ENCODE assay signal across 8 cellular contexts in genomic region chr16:67226804-67227566, GRCh38. TPM values are rescaled to one million over a fixed set of nuclear protein-coding genes. Genes with fewer than 3 reads are reported as not detected.
DNase-seq lines count a peak whose midpoint lies in the region; ATAC-seq, FAIRE-seq and TF ChIP-seq lines count a peak whose summit lies in the region.

TMEM208 (plus strand) TSS chr16:67227130; CDS start chr16:67227219, 89 bp downstream.

- dilution Hi-C loops in keratinocyte (cut with MboI; ENCODE audit: extremely low pct_ligation_motif_present, low sequenced_read_pairs), result no loop called here

- ATAC-seq in GM19035 (IDR thresholded peaks at IDR 0.05; ENCODE audit: unreplicated experiment) (peak; percentile 97), HG03354 (IDR thresholded peaks at IDR 0.05; ENCODE audit: poor library complexity, severe bottlenecking, unreplicated experiment) (peak; percentile 94)

- peaks cover 19% of the 10 kb centered on the region for H3K79me2 ChIP-seq in keratinocyte (ENCODE audit: control insufficient read depth, insufficient read depth, low read length)

- TF ChIP-seq CTCF in AG10803 (conservative IDR thresholded peaks at IDR 0.05; ENCODE audit: low read length), result peak; percentile 25
- TF ChIP-seq CTCF in keratinocyte (optimal IDR thresholded peaks at IDR 0.05 in 1 of 3, IDR thresholded peaks at IDR 0.05 in 1 of 3, conservative IDR thresholded peaks at IDR 0.05 in 1 of 3; ENCODE audit: extremely low read depth in 1 of 3, insufficient read depth in 2 of 3, low read length in 3 of 3), result peak in 1 of 3 experiments; percentile 29

- H3K9me1 ChIP-seq in keratinocyte (ENCODE audit: control insufficient read depth, extremely low read depth, insufficient read depth, low read length), result no peaks in the 10 kb centered on the region

- DNase-seq in AG10803 (ENCODE audit: low read depth) (peak; percentile 98), NCI-H460 (ENCODE audit: extremely low read depth, low read depth) (peak; percentile 100), cerebellar nuclear complex (lab: John Stamatoyannopoulos, UW) (peak; percentile 85 to 87), keratinocyte (ENCODE audit: low read depth, low spot score) (peak; percentile 89)
- DNase-seq in activated CD4-positive, CD25-positive, alpha-beta regulatory T cell treated with anti-CD3 and anti-CD28 coated beads, Interleukin-2, amount 50 U/mL, for 72 hours, result peak; percentile 97
- DNase-seq in stimulated activated CD4-positive, alpha-beta T cell treated with anti-CD3 and anti-CD28 coated beads, Interleukin-15, amount 100 ng/mL, for 1 hour (ENCODE audit: low read depth in 1 of 2, low spot score in 1 of 2), result peak; percentile 96

- peaks cover 23 to 30% of the 10 kb centered on the region in 2 experiments for H3K36me3 ChIP-seq in keratinocyte (ENCODE audit: control insufficient read depth in 2 of 2, extremely low read depth in 1 of 2, insufficient read depth in 2 of 2, low read length in 2 of 2)

- H3K4me3 ChIP-seq in AG10803 (ENCODE audit: low read length) (peak within 1 kb of the TSS; percentile 99), keratinocyte (ENCODE audit: control insufficient read depth in 2 of 3, extremely low read depth in 1 of 3, insufficient read depth in 2 of 3, low read depth in 1 of 3, low read length in 3 of 3) (peak within 1 kb of the TSS; percentile 74 to 80 (median 80))

- H3K4me2 ChIP-seq in keratinocyte (ENCODE audit: control insufficient read depth, extremely low read depth, insufficient read depth, low read depth, low read length), result peak within 1 kb of the TSS; percentile 84

- no peaks in the 10 kb centered on the region for H3K9me3 ChIP-seq in keratinocyte (ENCODE audit: control insufficient read depth, low read depth, low read length)

- peaks cover 17% of the 10 kb centered on the region for H3K4me1 ChIP-seq in keratinocyte (ENCODE audit: control insufficient read depth, extremely low read depth, insufficient read depth, low read length)

- peak; percentile 76 for FAIRE-seq in keratinocyte (lab: Jason Lieb, UNC)

- H3K27me3 ChIP-seq in keratinocyte (ENCODE audit: control insufficient read depth, extremely low read depth, insufficient read depth, low read length), result no peaks in the 10 kb centered on the region

- H2AFZ ChIP-seq in keratinocyte (ENCODE audit: control insufficient read depth, low read length), result peak within 1 kb of the TSS; percentile 85

- peak within 1 kb of the TSS; percentile 75 for H3K27ac ChIP-seq in keratinocyte (ENCODE audit: control insufficient read depth, insufficient read depth, low read length)

- H3K9ac ChIP-seq in keratinocyte (ENCODE audit: control insufficient read depth, extremely low read depth, insufficient read depth, low read length), result peak within 1 kb of the TSS; percentile 77

- no peaks in the 10 kb centered on the region for H4K20me1 ChIP-seq in keratinocyte (ENCODE audit: control insufficient read depth, extremely low read depth, insufficient read depth, low read length)

RNA-seq across cellular contexts. Expression of gene TMEM208, which starts in this region (rescaled TPM):
- 37.7 and 46.9 TPM in 2 replicates for total RNA-seq in NCI-H460 (2014; rRNA removed; shearing (Covaris generic))
- 71.9 and 74.8 TPM in 2 replicates for polyA plus RNA-seq in NCI-H460 (2014; cell fraction: nucleus; rRNA removed)
- 44.9 to 47.6 TPM (median 46.3 TPM) in 3 replicates for polyA plus RNA-seq in keratinocyte
- 28.4 TPM for polyA plus RNA-seq in keratinocyte (2011; ENCODE audit: low read depth)
- 32.4 and 50.2 TPM in 2 replicates for polyA plus RNA-seq in keratinocyte (2011; cell fraction: cytosol; rRNA removed)
- 41.7 and 44.5 TPM in 2 replicates for polyA plus RNA-seq in keratinocyte (2011; cell fraction: nucleus; rRNA removed)
- 39.1 and 45.1 TPM in 2 replicates for polyA plus RNA-seq in keratinocyte (2012; ENCODE audit: low replicate concordance)
- 29.7 to 39.9 TPM (median 32.6 TPM) in 3 replicates for polyA minus RNA-seq in keratinocyte
- polyA minus RNA-seq in keratinocyte (2011; cell fraction: cytosol; rRNA and poly(A)+ RNA removed), result 27.6 TPM
- polyA minus RNA-seq in keratinocyte (2011; cell fraction: nucleus; rRNA and poly(A)+ RNA removed), result 12.6 and 15.7 TPM in 2 replicates

Comparison
In these comparisons a context has a peak if more than half of its experiments do, and no peak if none do; other contexts are left out.
1. Peak in every context shown above with its lines: DNase-seq, ATAC-seq, H3K4me3 ChIP-seq and H3K27ac ChIP-seq.